23 cellular contexts compared by ENCODE assay signal in genomic region chr11:128269466-128269865, GRCh38.
"Had no signal": no experiment of that assay in that cellular context is flagged by ENCODE, and none has a peak within 500 bp of the region (broad histone marks: within the 10 kb centered on the region; RNA-seq: fewer than 3 reads in every experiment).

No MANE protein-coding gene starts in this region.

- H3K4me1 ChIP-seq: gastrocnemius medialis, uterus had no signal

- DNase-seq: activated CD4-positive, alpha-beta memory T cell treated with anti-CD3 and anti-CD28 coated beads for 36 hours; activated CD4-positive, alpha-beta T cell treated with anti-CD3 and anti-CD28 coated beads for 36 hours; activated gamma-delta T cell treated with Interleukin-2 at 50 U/mL for 16 hours; activated T-cell treated with anti-CD3 and anti-CD28 coated beads for 4 hours; amygdala; endodermal cell; gastrocnemius medialis; heart left ventricle; kidney glomerular epithelial cell; left ventricle myocardium inferior; mammary epithelial cell; stimulated activated CD4-positive, alpha-beta T cell treated with anti-CD3 and anti-CD28 coated beads, Interleukin-12 subunit alpha, Interleukin-12 subunit beta, amount 100 ng/mL, for 4 hours; stimulated activated CD4-positive, alpha-beta T cell treated with anti-CD3 and anti-CD28 coated beads, Interleukin-1b, Interleukin-23, amount 100 ng/mL, for 48 hours; transverse colon; uterus had no signal

- H3K27me3 Mint-ChIP-seq: activated CD4-positive, alpha-beta memory T cell treated with anti-CD3 and anti-CD28 coated beads for 36 hours; activated CD4-positive, alpha-beta T cell treated with anti-CD3 and anti-CD28 coated beads for 36 hours; activated naive CD8-positive, alpha-beta T cell; stimulated activated naive CD8-positive, alpha-beta T cell treated with anti-CD3 and anti-CD28 coated beads, Interleukin-15, Interleukin-2, amounts not matched to agents 100 ng/mL and 50 ng/mL, for 24 hours had no signal

- H3K4me3 Mint-ChIP-seq: activated CD4-positive, alpha-beta memory T cell treated with anti-CD3 and anti-CD28 coated beads for 36 hours; activated CD4-positive, alpha-beta T cell treated with anti-CD3 and anti-CD28 coated beads for 36 hours; activated naive CD8-positive, alpha-beta T cell; activated T-helper 1 cell treated with anti-CD3 and anti-CD28 coated beads, Interleukin-12 subunit alpha, Interleukin-12 subunit beta, Interleukin-2, Interleukin-4 antibody, amounts not matched to agents 30 ng/mL and 10 ng/mL and 1 ng/mL, durations not matched to agents 14 hours and 24 hours and 36 hours; endodermal cell; neural crest cell; stimulated activated naive CD8-positive, alpha-beta T cell treated with anti-CD3 and anti-CD28 coated beads, Interleukin-15, Interleukin-2, amounts not matched to agents 100 ng/mL and 50 ng/mL, for 24 hours; T-helper 1 cell treated with Interleukin-12 subunit alpha and Interleukin-12 subunit beta and Interleukin-4 antibody, amounts not matched to agents 30 μg/mL and 1 μg/mL, for 36 hours; WTC11 had no signal

- H3K4me1 Mint-ChIP-seq: neural crest cell, WTC11 had no signal

- H3K27ac ChIP-seq: gastrocnemius medialis, heart left ventricle, left ventricle myocardium inferior, suprapubic skin, transverse colon, uterus had no signal

- H3K4me3 ChIP-seq: gastrocnemius medialis, heart left ventricle, left ventricle myocardium inferior, suprapubic skin, transverse colon, uterus had no signal

- H3K27ac Mint-ChIP-seq: activated CD4-positive, alpha-beta memory T cell treated with anti-CD3 and anti-CD28 coated beads for 36 hours; activated CD4-positive, alpha-beta T cell treated with anti-CD3 and anti-CD28 coated beads for 36 hours; activated naive CD8-positive, alpha-beta T cell; activated T-helper 1 cell treated with anti-CD3 and anti-CD28 coated beads, Interleukin-12 subunit alpha, Interleukin-12 subunit beta, Interleukin-2, Interleukin-4 antibody, amounts not matched to agents 30 ng/mL and 10 ng/mL and 1 ng/mL, durations not matched to agents 14 hours and 24 hours and 36 hours; endodermal cell; progenitor cell of endocrine pancreas; stimulated activated naive CD8-positive, alpha-beta T cell treated with anti-CD3 and anti-CD28 coated beads, Interleukin-15, Interleukin-2, amounts not matched to agents 100 ng/mL and 50 ng/mL, for 24 hours; T-helper 1 cell treated with Interleukin-12 subunit alpha and Interleukin-12 subunit beta and Interleukin-4 antibody, amounts not matched to agents 30 μg/mL and 1 μg/mL, for 36 hours; WTC11 had no signal

- H3K9me3 ChIP-seq: gastrocnemius medialis, heart left ventricle, left ventricle myocardium inferior, suprapubic skin, transverse colon, uterus had no signal

- H3K36me3 Mint-ChIP-seq: activated CD4-positive, alpha-beta memory T cell treated with anti-CD3 and anti-CD28 coated beads for 36 hours; WTC11 had no signal

- ATAC-seq: activated CD4-positive, alpha-beta T cell treated with anti-CD3 and anti-CD28 coated beads for 36 hours; gastrocnemius medialis; heart left ventricle; WTC11 had no signal

- H3K36me3 ChIP-seq: gastrocnemius medialis, heart left ventricle, left ventricle myocardium inferior, suprapubic skin, transverse colon, uterus had no signal

- H3K27me3 ChIP-seq: gastrocnemius medialis, heart left ventricle, suprapubic skin, transverse colon, uterus had no signal
